23 cellular contexts compared by ENCODE assay signal in genomic region chr2:165056585-165056984, GRCh38.
A peak's percentile ranks its signal among the peaks of the same experiment; 100 is the strongest.
DNase-seq lines count a peak whose midpoint lies in the region; ATAC-seq and TF ChIP-seq lines count a peak whose summit lies in the region.
"Had no signal": no experiment of that assay in that cellular context is flagged by ENCODE, and none has a peak within 500 bp of the region (broad histone marks: within the 10 kb centered on the region; RNA-seq: fewer than 3 reads in every experiment).

No MANE protein-coding gene starts in this region.

- DNase-seq in left ventricle myocardium inferior (no peak), right cardiac atrium (no peak), adipocyte (ENCODE audit: low read depth) (peak; percentile 15), mesenchymal stem cell (peak; percentile 55), lower lobe of right lung (no peak)
- DNase-seq: BE2C; CD4-positive, CD25-positive, alpha-beta regulatory T cell; COR-L47; DMS 273 treated with DMSO at 0.1 percent for 48 hours; EL; NCI-H1417 treated with DMSO at 0.1 percent for 48 hours; NCI-H2029 treated with DMSO at 0.1 percent for 48 hours; NCI-H2171 treated with DMSO at 0.1 percent for 48 hours; NCI-H748 treated with DMSO at 0.1 percent for 48 hours; OCI-M1; Right ventricle myocardium superior had no signal

- WGBS in right cardiac atrium: 71% methylated on average over 2 of the region's 2 CpGs
- 83% methylated on average over 2 of the region's 2 CpGs for WGBS in mesenchymal stem cell

- no peak overlapping the region for H4K91ac ChIP-seq in mesenchymal stem cell (ENCODE audit: low read length)

- peak overlapping the region in 1 of 2 experiments; percentile 87 for H3K4ac ChIP-seq in mesenchymal stem cell (ENCODE audit: low read depth in 1 of 2, low read length in 2 of 2)

- H3K36me3 ChIP-seq in left ventricle myocardium inferior: no peaks in the 10 kb centered on the region
- H3K36me3 ChIP-seq in adipocyte (ENCODE audit: control insufficient read depth, insufficient read depth, low read length, severe bottlenecking): no peaks in the 10 kb centered on the region
- H3K36me3 ChIP-seq in mesenchymal stem cell (ENCODE audit: control insufficient read depth in 1 of 2, insufficient read depth in 2 of 2, low read depth in 1 of 2, low read length in 2 of 2): no peaks in the 10 kb centered on the region
- no peaks in the 10 kb centered on the region for H3K36me3 ChIP-seq in lower lobe of right lung
- H3K36me3 ChIP-seq: BE2C had no signal

- TF ChIP-seq CTCF in left ventricle myocardium inferior (IDR thresholded peaks at IDR 0.05; ENCODE audit: borderline replicate concordance) (no peak), lower lobe of right lung (IDR thresholded peaks at IDR 0.05) (no peak)

- H3K4me3 ChIP-seq in left ventricle myocardium inferior (no peak overlapping the region), right cardiac atrium (ENCODE audit: low read length) (no peak overlapping the region), adipocyte (ENCODE audit: low read length) (no peak overlapping the region), mesenchymal stem cell (ENCODE audit: insufficient read depth in 1 of 2, low read depth in 1 of 2, low read length in 2 of 2) (no peak overlapping the region), lower lobe of right lung (no peak overlapping the region)
- H3K4me3 ChIP-seq: GM12878, GM23338, K562 had no signal

- no peak overlapping the region for H2BK15ac ChIP-seq in mesenchymal stem cell (ENCODE audit: low read depth, poor library complexity, severe bottlenecking)

- H3K27ac ChIP-seq in left ventricle myocardium inferior (replicated peaks) (peak overlapping the region; percentile 78), right cardiac atrium (ENCODE audit: low read length) (no peak overlapping the region), mesenchymal stem cell (ENCODE audit: low read length, poor library complexity, severe bottlenecking) (no peak overlapping the region), lower lobe of right lung (no peak overlapping the region)

- peak overlapping the region in 1 of 2 experiments; percentile 2 for H2BK12ac ChIP-seq in mesenchymal stem cell (ENCODE audit: low read length in 2 of 2)

- H3K4me1 ChIP-seq in left ventricle myocardium inferior: peaks cover 22% of the 10 kb centered on the region
- no peaks in the 10 kb centered on the region for H3K4me1 ChIP-seq in right cardiac atrium (ENCODE audit: control insufficient read depth, insufficient read depth, low read length)
- H3K4me1 ChIP-seq in adipocyte (ENCODE audit: control insufficient read depth, insufficient read depth, low read length): peaks cover 4% of the 10 kb centered on the region
- H3K4me1 ChIP-seq in mesenchymal stem cell (ENCODE audit: control insufficient read depth, insufficient read depth, low read depth, low read length): no peaks in the 10 kb centered on the region
- no peaks in the 10 kb centered on the region for H3K4me1 ChIP-seq in lower lobe of right lung

- H2AK5ac ChIP-seq in mesenchymal stem cell (ENCODE audit: low read length, severe bottlenecking): no peak overlapping the region

- H3K27me3 ChIP-seq in left ventricle myocardium inferior (ENCODE audit: low read depth) (no peaks in the 10 kb centered on the region), right cardiac atrium (ENCODE audit: control insufficient read depth, insufficient read depth) (no peaks in the 10 kb centered on the region), adipocyte (replicated peaks; ENCODE audit: control insufficient read depth, insufficient read depth, low read length) (no peaks in the 10 kb centered on the region), mesenchymal stem cell (ENCODE audit: control insufficient read depth in 1 of 2, insufficient read depth in 1 of 2, low read length in 2 of 2) (no peaks in the 10 kb centered on the region), lower lobe of right lung (ENCODE audit: low read depth) (no peaks in the 10 kb centered on the region)
- H3K27me3 ChIP-seq: BE2C had no signal

- intact Hi-C loops in left ventricle myocardium inferior (cut with micrococcal nuclease): no loop called here
- intact Hi-C loops in right cardiac atrium (cut with DNase I): no loop called here
- intact Hi-C loops in lower lobe of right lung (cut with DNase I): no loop called here

- no peak overlapping the region for H3K14ac ChIP-seq in mesenchymal stem cell (ENCODE audit: low read length in 2 of 2)

- no peak overlapping the region for H3K4me2 ChIP-seq in mesenchymal stem cell (ENCODE audit: low read length, poor library complexity, severe bottlenecking)
- H3K4me2 ChIP-seq: GM23338 had no signal

- H2BK120ac ChIP-seq in mesenchymal stem cell (ENCODE audit: low read depth, low read length): no peak overlapping the region

- H3K9ac ChIP-seq in adipocyte (ENCODE audit: low read length): no peak overlapping the region
- no peak overlapping the region for H3K9ac ChIP-seq in mesenchymal stem cell (ENCODE audit: low read length)

- peak overlapping the region; percentile 47 for H4K8ac ChIP-seq in mesenchymal stem cell (ENCODE audit: low read length)

- no peak overlapping the region for H2AFZ ChIP-seq in mesenchymal stem cell (ENCODE audit: low read depth, low read length)
- H2AFZ ChIP-seq: GM23338 had no signal

- H3K18ac ChIP-seq in mesenchymal stem cell (ENCODE audit: low read depth in 1 of 2, low read length in 2 of 2): no peak overlapping the region

- ATAC-seq in right cardiac atrium (no peak), lower lobe of right lung (no peak), HG03460 (IDR thresholded peaks at IDR 0.05; ENCODE audit: unreplicated experiment) (no peak), GM21723 (IDR thresholded peaks at IDR 0.05; ENCODE audit: unreplicated experiment) (no peak), GM18520 (IDR thresholded peaks at IDR 0.05; ENCODE audit: unreplicated experiment) (no peak)
- ATAC-seq: GM12878, GM23338, HCT116, K562 had no signal

- H3K9me3 ChIP-seq in left ventricle myocardium inferior (replicated peaks) (no peaks in the 10 kb centered on the region), right cardiac atrium (ENCODE audit: control insufficient read depth, low read length) (no peaks in the 10 kb centered on the region), adipocyte (ENCODE audit: control insufficient read depth, low read length) (no peaks in the 10 kb centered on the region), mesenchymal stem cell (ENCODE audit: control insufficient read depth, low read length) (no peaks in the 10 kb centered on the region), lower lobe of right lung (no peaks in the 10 kb centered on the region)
- H3K9me3 ChIP-seq: BE2C had no signal

- H2BK5ac ChIP-seq in mesenchymal stem cell (ENCODE audit: low read depth, low read length, poor library complexity, severe bottlenecking): no peak overlapping the region

- no peak overlapping the region for H3K23ac ChIP-seq in mesenchymal stem cell (ENCODE audit: low read length in 2 of 2)

- no peaks in the 10 kb centered on the region for H3K79me1 ChIP-seq in mesenchymal stem cell (replicated peaks; ENCODE audit: low read length, poor library complexity, severe bottlenecking)

Comparison
In these comparisons a context has a peak if more than half of its experiments do, and no peak if none do; other contexts are left out.
1. DNase-seq: peak in adipocyte (single experiment) and mesenchymal stem cell (single experiment); none in left ventricle myocardium inferior (single experiment), right cardiac atrium (0 of 3) and lower lobe of right lung (single experiment).